ENCODE assay signal across 16 cellular contexts in the genomic region with DNA sequence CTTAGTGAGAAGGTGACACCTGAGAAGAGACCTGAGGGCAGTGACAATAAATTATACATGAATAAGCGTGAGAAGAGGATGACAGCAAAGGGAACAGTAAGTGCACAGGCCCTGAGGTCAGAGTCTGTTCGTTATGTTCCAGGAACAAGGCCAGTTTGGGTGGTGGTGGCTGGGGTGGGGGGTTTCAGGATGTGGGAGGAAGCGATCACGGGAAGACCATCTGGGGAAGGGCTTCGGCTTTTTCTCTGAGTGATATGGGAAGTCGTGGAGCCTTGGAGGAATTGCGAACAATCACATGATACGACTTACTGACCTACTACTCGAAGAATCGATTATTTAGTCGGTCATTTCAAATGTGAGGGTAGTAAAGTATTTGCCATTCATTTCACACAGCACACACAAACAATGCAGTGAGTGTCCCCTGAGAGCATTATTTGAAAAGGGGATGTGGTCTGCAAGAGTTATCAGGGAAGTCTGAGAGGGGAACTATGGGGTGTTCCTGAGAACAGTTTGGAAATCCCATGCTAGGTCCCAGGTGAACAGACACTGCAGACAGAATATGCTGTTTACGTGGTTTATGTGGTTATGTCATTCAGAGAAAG.
A peak's percentile ranks its signal among the peaks of the same experiment; 100 is the strongest.
DNase-seq lines count a peak whose midpoint lies in the region; ATAC-seq lines count a peak whose summit lies in the region.
"Had no signal": no experiment of that assay in that cellular context is flagged by ENCODE, and none has a peak within 500 bp of the region (broad histone marks: within the 10 kb centered on the region; RNA-seq: fewer than 3 reads in every experiment).

No MANE protein-coding gene starts in this region.

- H3K27me3 Mint-ChIP-seq in stimulated activated naive CD8-positive, alpha-beta T cell treated with anti-CD3 and anti-CD28 coated beads, Interleukin-15, amount 100 ng/mL, for 72 hours, result no peaks in the 10 kb centered on the region

- peak overlapping the region; percentile 41 to 49 for H3K27ac Mint-ChIP-seq in stimulated activated naive CD8-positive, alpha-beta T cell treated with anti-CD3 and anti-CD28 coated beads, Interleukin-15, amount 100 ng/mL, for 72 hours

- no peaks in the 10 kb centered on the region for H3K27me3 ChIP-seq in H7 (ENCODE audit: control insufficient read depth, insufficient read depth, low read length)
- H3K27me3 ChIP-seq: breast epithelium, gastrocnemius medialis, upper lobe of left lung had no signal

- peaks cover 38% of the 10 kb centered on the region for H3K4me1 Mint-ChIP-seq in stimulated activated naive CD8-positive, alpha-beta T cell treated with anti-CD3 and anti-CD28 coated beads, Interleukin-15, amount 100 ng/mL, for 72 hours

- H3K9me3 Mint-ChIP-seq in stimulated activated naive CD8-positive, alpha-beta T cell treated with anti-CD3 and anti-CD28 coated beads, Interleukin-15, amount 100 ng/mL, for 72 hours, result peaks cover 0 to under 1% of the 10 kb centered on the region in 2 donors

- no peak overlapping the region for H3K4me3 ChIP-seq in H7 (ENCODE audit: insufficient read depth, low read depth, low read length)
- H3K4me3 ChIP-seq: breast epithelium, gastrocnemius medialis, PC-9, psoas muscle, upper lobe of left lung had no signal

- no peak for DNase-seq in stimulated activated naive CD8-positive, alpha-beta T cell treated with anti-CD3 and anti-CD28 coated beads, Interleukin-15, amount 100 ng/mL, for 72 hours
- no peak for DNase-seq in stimulated activated naive CD8-positive, alpha-beta T cell treated with anti-CD3 and anti-CD28 coated beads, Interleukin-15, Interleukin-2, amounts not matched to agents 100 U/mL and 50 U/mL, for 24 hours
- peak; percentile 64 for DNase-seq in MV-4-11 (lab: John Stamatoyannopoulos, UW)
- no peak for DNase-seq in H7
- DNase-seq in NCI-H2029 treated with DMSO at 0.1 percent for 48 hours (lab: John Stamatoyannopoulos, UW), result no peak
- DNase-seq in mucosa of gallbladder (ENCODE audit: low spot score), result no peak
- DNase-seq: DMS53, gastrocnemius medialis, islet precursor cell, NCI-H1092, PC-9, psoas muscle, upper lobe of left lung had no signal

- no peak for ATAC-seq in stimulated activated naive CD8-positive, alpha-beta T cell treated with anti-CD3 and anti-CD28 coated beads, Interleukin-15, amount 100 ng/mL, for 72 hours
- no peak for ATAC-seq in stimulated activated naive CD8-positive, alpha-beta T cell treated with anti-CD3 and anti-CD28 coated beads, Interleukin-15, Interleukin-2, amounts not matched to agents 100 U/mL and 50 U/mL, for 24 hours
- ATAC-seq in HG02642 (IDR thresholded peaks at IDR 0.05; ENCODE audit: poor library complexity, unreplicated experiment) (peak; percentile 55), GM21360 (IDR thresholded peaks at IDR 0.05; ENCODE audit: unreplicated experiment) (no peak)
- ATAC-seq: psoas muscle had no signal

- H3K36me3 ChIP-seq in H7 (replicated peaks; ENCODE audit: control insufficient read depth, insufficient read depth, low read length), result no peaks in the 10 kb centered on the region
- H3K36me3 ChIP-seq: breast epithelium, gastrocnemius medialis, upper lobe of left lung had no signal

- no peak overlapping the region for H3K4me3 Mint-ChIP-seq in stimulated activated naive CD8-positive, alpha-beta T cell treated with anti-CD3 and anti-CD28 coated beads, Interleukin-15, amount 100 ng/mL, for 72 hours
